ENCODE assay signal across 19 cellular contexts in genomic region chr6:35073211-35073610, GRCh38.
"Had no signal": no experiment of that assay in that cellular context is flagged by ENCODE, and none has a peak within 500 bp of the region (broad histone marks: within the 10 kb centered on the region; RNA-seq: fewer than 3 reads in every experiment).

No MANE protein-coding gene starts in this region.

- DNase-seq: activated T-cell treated with anti-CD3 and anti-CD28 coated beads, Interleukin-2, amount 50 U/mL, for 1 hour; cerebellar nuclear complex; left lung; nucleus accumbens; sigmoid colon; stimulated activated CD4-positive, alpha-beta T cell treated with anti-CD3 and anti-CD28 coated beads, Interleukin-4, amount 100 ng/mL, for 24 hours; stimulated activated naive CD8-positive, alpha-beta T cell treated with anti-CD3 and anti-CD28 coated beads, Interleukin-15, Interleukin-2, amounts not matched to agents 100 U/mL and 50 U/mL, for 24 hours; substantia nigra; T-helper 1 cell; T-helper 9 cell; thyroid gland had no signal

- H3K4me3 Mint-ChIP-seq: natural killer cell treated with Interleukin-12 subunit alpha and Interleukin-12 subunit beta and Interleukin-15 and Interleukin-18, amount 100 ng/mL, for 72 hours had no signal

- FAIRE-seq: urothelium cell line had no signal

- H3K4me2 ChIP-seq: smooth muscle cell had no signal

- H3K4me3 ChIP-seq: ascending aorta, coronary artery, left lung, sigmoid colon, smooth muscle cell, thyroid gland had no signal

- H3K27me3 ChIP-seq: ascending aorta, left lung, sigmoid colon, thyroid gland had no signal

- H3K9me3 Mint-ChIP-seq: activated naive CD4-positive, alpha-beta T cell treated with anti-CD3 and anti-CD28 coated beads, Interleukin-2, amount 50 U/mL, for 72 hours; natural killer cell treated with Interleukin-12 subunit alpha and Interleukin-12 subunit beta and Interleukin-15 and Interleukin-18, amount 100 ng/mL, for 72 hours had no signal

- H3K9ac ChIP-seq: parathyroid adenoma had no signal

- ATAC-seq: activated naive CD4-positive, alpha-beta T cell treated with anti-CD3 and anti-CD28 coated beads, Interleukin-2, amount 50 U/mL, for 72 hours; left lung; natural killer cell treated with Interleukin-12 subunit alpha and Interleukin-12 subunit beta and Interleukin-15 and Interleukin-18, amount 100 ng/mL, for 72 hours; stimulated activated naive CD8-positive, alpha-beta T cell treated with anti-CD3 and anti-CD28 coated beads, Interleukin-15, Interleukin-2, amounts not matched to agents 100 U/mL and 50 U/mL, for 24 hours had no signal

- H3K9me3 ChIP-seq: ascending aorta, left lung, sigmoid colon, thyroid gland had no signal

- H2AFZ ChIP-seq: parathyroid adenoma had no signal

- H3K27ac ChIP-seq: ascending aorta, coronary artery, epithelial cell of prostate, left lung, parathyroid adenoma, thyroid gland had no signal

- H3K36me3 Mint-ChIP-seq: activated naive CD4-positive, alpha-beta T cell treated with anti-CD3 and anti-CD28 coated beads, Interleukin-2, amount 50 U/mL, for 72 hours; natural killer cell treated with Interleukin-12 subunit alpha and Interleukin-12 subunit beta and Interleukin-15 and Interleukin-18, amount 100 ng/mL, for 72 hours had no signal

- H3K79me2 ChIP-seq: parathyroid adenoma had no signal

- H3K4me1 ChIP-seq: ascending aorta, left lung, parathyroid adenoma had no signal

- H3K27ac Mint-ChIP-seq: natural killer cell treated with Interleukin-12 subunit alpha and Interleukin-12 subunit beta and Interleukin-15 and Interleukin-18, amount 100 ng/mL, for 72 hours had no signal

- H3K27me3 Mint-ChIP-seq: natural killer cell treated with Interleukin-12 subunit alpha and Interleukin-12 subunit beta and Interleukin-15 and Interleukin-18, amount 100 ng/mL, for 72 hours had no signal
